Comparison of ENCODE assay signal across 8 cellular contexts in genomic region chr1:6259491-6260362, GRCh38. TPM values are rescaled to one million over a fixed set of nuclear protein-coding genes. Genes with fewer than 3 reads are reported as not detected.
DNase-seq lines count a peak whose midpoint lies in the region; ATAC-seq, FAIRE-seq and TF ChIP-seq lines count a peak whose summit lies in the region.

No MANE protein-coding gene starts in this region.

- H3K4me1 Mint-ChIP-seq in CD4-positive, alpha-beta memory T cell, result peaks cover 0 to 13% (median 0%) of the 10 kb centered on the region in 4 donors

- no peak for FAIRE-seq in H54 (lab: Jason Lieb, UNC)

- peak overlapping the region in 3 of 7 donors; percentile 10 to 59 (median 24) for H3K27ac Mint-ChIP-seq in CD4-positive, alpha-beta memory T cell

- H3K4me3 ChIP-seq in CD4-positive, alpha-beta memory T cell (ENCODE audit: low read length in 2 of 2), result peak overlapping the region in 1 of 2 donors; percentile 19
- no peak overlapping the region for H3K4me3 ChIP-seq in lung

- peak overlapping the region in 7 of 8 donors; percentile 36 to 66 (median 61) for H3K4me3 Mint-ChIP-seq in CD4-positive, alpha-beta memory T cell

- no peaks in the 10 kb centered on the region for H3K27me3 ChIP-seq in CD4-positive, alpha-beta memory T cell (ENCODE audit: insufficient read depth, low read length)
- H3K27me3 ChIP-seq in lung (ENCODE audit: control insufficient read depth, insufficient read depth), result no peaks in the 10 kb centered on the region

- ATAC-seq in lung (ENCODE audit: insufficient read depth, low FRiP score) (peak; percentile 45), HG03045 (IDR thresholded peaks at IDR 0.05; ENCODE audit: unreplicated experiment) (no peak)

- WGBS in lung, 2 donors, result 7 to 12% methylated on average over 25 to 46 of the region's 46 CpGs

- peak; percentile 68 to 81 (median 72) for DNase-seq in CD4-positive, alpha-beta memory T cell
- DNase-seq in H54 (ENCODE audit: insufficient read length, low spot score), result peak; percentile 81
- DNase-seq in NCI-H460 (ENCODE audit: extremely low read depth, low read depth), result peak; percentile 63
- DNase-seq in activated CD4-positive, alpha-beta T cell treated with anti-CD3 and anti-CD28 coated beads, Interleukin-2, amount 50 U/mL, for 24 hours (ENCODE audit: low read depth in 1 of 2, low spot score in 1 of 2), result peak; percentile 42 to 49
- DNase-seq in dermis microvascular lymphatic vessel endothelial cell (ENCODE audit: low read depth in 2 of 2), result peak; percentile 24 to 67
- peak; percentile 80 for DNase-seq in lung (ENCODE audit: low spot score)
- DNase-seq in stimulated activated CD8-positive, alpha-beta memory T cell treated with anti-CD3 and anti-CD28 coated beads, Interleukin-12 subunit alpha, Interleukin-12 subunit beta, amount 100 ng/mL, for 24 hours (ENCODE audit: extremely low read depth), result peak; percentile 38

- H3K36me3 Mint-ChIP-seq in CD4-positive, alpha-beta memory T cell, result no peaks in the 10 kb centered on the region

- H3K4me1 ChIP-seq in CD4-positive, alpha-beta memory T cell (ENCODE audit: insufficient read depth, low read length), result peaks cover 16% of the 10 kb centered on the region
- peaks cover 0 to 11% of the 10 kb centered on the region in 2 donors for H3K4me1 ChIP-seq in lung (ENCODE audit: control insufficient read depth in 2 of 2, insufficient read depth in 2 of 2, low read length in 2 of 2)

- no peak for TF ChIP-seq CTCF in lung (IDR thresholded peaks at IDR 0.05; ENCODE audit: control extremely low read depth, extremely low read depth)

- no peaks in the 10 kb centered on the region for H3K9me3 Mint-ChIP-seq in CD4-positive, alpha-beta memory T cell

- H3K27me3 Mint-ChIP-seq in CD4-positive, alpha-beta memory T cell, result peaks cover 3 to 6% of the 10 kb centered on the region in 2 donors

- CTCF ChIA-PET in CD4-positive, alpha-beta memory T cell (lab: Charles Lee; ENCODE audit: partially characterized antibody), result interaction anchor here (0.9 kb wide), 1 partner anchor 12 kb away, joined by 3 read pairs; no protein-coding TSS in a partner anchor

- TF ChIP-seq POLR2A in H54 (IDR thresholded peaks at IDR 0.05; ENCODE audit: low read depth, low read length), result no peak

- H3K27ac ChIP-seq in CD4-positive, alpha-beta memory T cell (ENCODE audit: low read depth, low read length), result no peak overlapping the region
- H3K27ac ChIP-seq in lung (ENCODE audit: low read depth in 1 of 2, low read length in 1 of 2), result no peak overlapping the region

- POLR2A ChIA-PET in CD4-positive, alpha-beta memory T cell (lab: Charles Lee; ENCODE audit: partially characterized antibody), result interaction anchor here (0.5 to 0.9 kb wide), 2 partner anchors 60 to 281 kb away, joined by 3 read pairs; partner anchors contain the start of gene RPL22

- no peaks in the 10 kb centered on the region for H3K9me3 ChIP-seq in CD4-positive, alpha-beta memory T cell (ENCODE audit: control insufficient read depth in 1 of 2, low read length in 2 of 2)
- H3K9me3 ChIP-seq in lung (ENCODE audit: control insufficient read depth in 2 of 2, insufficient read depth in 1 of 2, low read length in 1 of 2), result no peaks in the 10 kb centered on the region

- intact Hi-C loops in CD4-positive, alpha-beta memory T cell (cut with micrococcal nuclease), result no loop called here

- no peaks in the 10 kb centered on the region for H3K36me3 ChIP-seq in CD4-positive, alpha-beta memory T cell (ENCODE audit: insufficient read depth, low read length)
- H3K36me3 ChIP-seq in lung (ENCODE audit: control insufficient read depth in 2 of 2, insufficient read depth in 2 of 2, low read length in 2 of 2), result no peaks in the 10 kb centered on the region

RNA-seq across cellular contexts. Expression of gene GPR153, which starts 1.2 kb away (rescaled TPM):
- under 1 TPM; 0.32 to 0.33 TPM for total RNA-seq in CD4-positive, alpha-beta memory T cell
- not detected for polyA plus RNA-seq in CD4-positive, alpha-beta memory T cell
- total RNA-seq in NCI-H460 (2014; rRNA removed; shearing (Covaris generic)), result 0.62 and 1.2 TPM in 2 replicates
- polyA plus RNA-seq in NCI-H460 (2014; cell fraction: nucleus; rRNA removed), result 1.4 and 2.6 TPM in 2 replicates
- total RNA-seq in dermis microvascular lymphatic vessel endothelial cell, result 0.90 and 3.0 TPM in 2 replicates
- total RNA-seq in lung, result 10 to 100 TPM in 1 of 2 donors, 1 to 10 TPM in 1; 8.0 to 17.0 TPM
- 1 to 10 TPM; 3.2 to 4.3 TPM for polyA plus RNA-seq in lung

RNA-seq across cellular contexts. Expression of gene HES3, which starts 15.7 kb away (rescaled TPM):
- total RNA-seq in CD4-positive, alpha-beta memory T cell, result not detected
- polyA plus RNA-seq in CD4-positive, alpha-beta memory T cell, result not detected
- not detected in 2 replicates for total RNA-seq in NCI-H460 (2014; rRNA removed; shearing (Covaris generic))
- polyA plus RNA-seq in NCI-H460 (2014; cell fraction: nucleus; rRNA removed), result not detected in 2 replicates
- total RNA-seq in dermis microvascular lymphatic vessel endothelial cell, result not detected in 2 replicates
- not detected for total RNA-seq in lung
- polyA plus RNA-seq in lung, result not detected

RNA-seq across cellular contexts. Expression of gene ICMT, which starts 24.0 kb away (rescaled TPM):
- 10 to 100 TPM; 19.6 to 23.1 TPM for total RNA-seq in CD4-positive, alpha-beta memory T cell
- polyA plus RNA-seq in CD4-positive, alpha-beta memory T cell, result 10 to 100 TPM; 16.1 to 21.3 TPM
- 42.2 and 47.9 TPM in 2 replicates for total RNA-seq in NCI-H460 (2014; rRNA removed; shearing (Covaris generic))
- polyA plus RNA-seq in NCI-H460 (2014; cell fraction: nucleus; rRNA removed), result 39.1 and 44.0 TPM in 2 replicates
- total RNA-seq in dermis microvascular lymphatic vessel endothelial cell (74.3 and 82.3 TPM in 2 replicates), lung (10 to 100 TPM; 30.2 to 68.5 TPM)
- 10 to 100 TPM; 17.4 to 33.6 TPM for polyA plus RNA-seq in lung

RNA-seq across cellular contexts. Expression of gene RNF207, which starts 53.8 kb away (rescaled TPM):
- 1 to 10 TPM; 8.7 to 9.4 TPM for total RNA-seq in CD4-positive, alpha-beta memory T cell
- polyA plus RNA-seq in CD4-positive, alpha-beta memory T cell, result 1 to 10 TPM; 1.7 to 2.0 TPM
- total RNA-seq in NCI-H460 (2014; rRNA removed; shearing (Covaris generic)), result 12.4 and 12.9 TPM in 2 replicates
- 137 and 152 TPM in 2 replicates for polyA plus RNA-seq in NCI-H460 (2014; cell fraction: nucleus; rRNA removed)
- 3.3 and 4.0 TPM in 2 replicates for total RNA-seq in dermis microvascular lymphatic vessel endothelial cell
- 10 to 100 TPM; 11.1 to 14.4 TPM for total RNA-seq in lung
- 10 to 100 TPM in 1 of 2 donors, 1 to 10 TPM in 1; 8.0 to 13.5 TPM for polyA plus RNA-seq in lung
